8 cellular contexts compared by ENCODE assay signal in the genomic region with DNA sequence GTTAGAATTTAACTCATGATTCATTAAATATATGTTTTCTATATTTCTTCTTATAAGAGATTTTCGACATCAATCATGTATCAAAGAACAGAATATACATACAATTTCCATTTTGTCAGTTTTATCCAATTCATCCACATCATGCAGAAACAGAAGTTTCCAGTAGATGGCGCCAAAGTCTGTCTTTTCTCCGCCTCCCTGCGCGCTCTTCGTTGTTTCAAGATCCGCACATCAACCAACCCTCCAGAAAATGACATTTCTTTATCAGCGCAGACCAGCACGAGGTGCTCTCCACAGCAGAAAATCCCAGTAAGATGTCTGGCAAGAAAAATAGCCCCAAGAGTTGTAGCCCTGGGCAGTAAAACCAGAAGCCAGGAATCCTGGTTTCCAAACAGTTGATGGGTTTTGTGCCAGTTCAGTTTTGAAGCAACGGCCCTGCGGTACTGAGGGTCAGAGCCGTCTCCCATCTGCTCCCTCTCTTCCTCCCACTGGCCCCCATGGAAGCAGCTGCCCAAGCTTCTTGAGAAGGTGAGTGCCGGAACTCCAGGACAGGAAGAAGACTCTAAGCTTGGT. TPM values are rescaled to one million over a fixed set of nuclear protein-coding genes. Genes with fewer than 3 reads are reported as not detected.
A peak's percentile ranks its signal among the peaks of the same experiment; 100 is the strongest.
DNase-seq lines count a peak whose midpoint lies in the region; ATAC-seq and TF ChIP-seq lines count a peak whose summit lies in the region.

No MANE protein-coding gene starts in this region.

- H3K27me3 ChIP-seq in RWPE2 (ENCODE audit: insufficient read depth, poor library complexity, severe bottlenecking), result no peaks in the 10 kb centered on the region

- no peak overlapping the region for H3K4me3 Mint-ChIP-seq in progenitor cell of endocrine pancreas (ENCODE audit: low read depth)

- H3K27ac ChIP-seq in RWPE2 (ENCODE audit: poor library complexity, severe bottlenecking), result no peak overlapping the region

- H3K4me3 ChIP-seq in RWPE2 (ENCODE audit: severe bottlenecking), result no peak overlapping the region

- no peaks in the 10 kb centered on the region for H3K36me3 ChIP-seq in RWPE2 (ENCODE audit: low read depth)

- TF ChIP-seq CTCF in RWPE2 (IDR thresholded peaks at IDR 0.05; ENCODE audit: poor library complexity, severe bottlenecking), result peak; percentile 70
- TF ChIP-seq CTCF in progenitor cell of endocrine pancreas (IDR thresholded peaks at IDR 0.05; ENCODE audit: unreplicated experiment), result peak; percentile 89

- DNase-seq in NCI-H1436 (lab: John Stamatoyannopoulos, UW), result peak; percentile 70
- no peak for DNase-seq in NCI-H1436 treated with DMSO at 0.1 percent for 48 hours (lab: John Stamatoyannopoulos, UW)
- DNase-seq in KBM-7, result peak; percentile 81
- no peak for DNase-seq in RWPE2 (ENCODE audit: low spot score)
- DNase-seq in activated naive CD4-positive, alpha-beta T cell (lab: John Stamatoyannopoulos, UW), result peak in 3 of 4 experiments; percentile 7 to 19 (median 14)
- peak; percentile 76 for DNase-seq in germinal center (ENCODE audit: low spot score)
- peak; percentile 37 for DNase-seq in progenitor cell of endocrine pancreas (ENCODE audit: low spot score, unreplicated experiment)

- no peaks in the 10 kb centered on the region for H3K4me1 Mint-ChIP-seq in progenitor cell of endocrine pancreas (ENCODE audit: low read depth)

- H3K36me3 Mint-ChIP-seq in progenitor cell of endocrine pancreas (ENCODE audit: insufficient read depth), result no peaks in the 10 kb centered on the region

- in situ Hi-C loops in KBM-7 (cut with MboI; ENCODE audit: low pct_unique_long_range_greater_than_20kb, low sequenced_read_pairs), result loop anchor here (25.0 kb wide), 1 partner anchor 384 kb away; no protein-coding TSS in a partner anchor

- H3K27ac Mint-ChIP-seq in progenitor cell of endocrine pancreas, result no peak overlapping the region

- H3K4me1 ChIP-seq in RWPE2 (ENCODE audit: insufficient read depth, poor library complexity, severe bottlenecking), result no peaks in the 10 kb centered on the region

- peaks cover 12% of the 10 kb centered on the region for H3K27me3 Mint-ChIP-seq in progenitor cell of endocrine pancreas

- ATAC-seq in RWPE2 (ENCODE audit: low read depth) (no peak), GM19324 (IDR thresholded peaks at IDR 0.05; ENCODE audit: low FRiP score, unreplicated experiment) (no peak)

- no peaks in the 10 kb centered on the region for H3K9me3 Mint-ChIP-seq in progenitor cell of endocrine pancreas (ENCODE audit: low read depth)

- H3K9me3 ChIP-seq in RWPE2 (ENCODE audit: severe bottlenecking), result no peaks in the 10 kb centered on the region

RNA-seq across cellular contexts. Expression of a gene that starts 38.6 kb away (rescaled TPM):
- 6.9 and 9.5 TPM in 2 replicates for total RNA-seq in progenitor cell of endocrine pancreas

RNA-seq across cellular contexts. Expression of a gene that starts 38.8 kb away (rescaled TPM):
- 21.0 and 24.4 TPM in 2 replicates for total RNA-seq in progenitor cell of endocrine pancreas

Comparison
In these comparisons a context has a peak if more than half of its experiments do, and no peak if none do; other contexts are left out.
1. DNase-seq: peak in NCI-H1436 (single experiment), KBM-7 (single experiment), activated naive CD4-positive, alpha-beta T cell (3 of 4), germinal center (single experiment) and progenitor cell of endocrine pancreas (single experiment); none in NCI-H1436 treated with DMSO at 0.1 percent for 48 hours (single experiment) and RWPE2 (single experiment).